Comparison of ENCODE assay signal across 2 cellular contexts in the genomic region with DNA sequence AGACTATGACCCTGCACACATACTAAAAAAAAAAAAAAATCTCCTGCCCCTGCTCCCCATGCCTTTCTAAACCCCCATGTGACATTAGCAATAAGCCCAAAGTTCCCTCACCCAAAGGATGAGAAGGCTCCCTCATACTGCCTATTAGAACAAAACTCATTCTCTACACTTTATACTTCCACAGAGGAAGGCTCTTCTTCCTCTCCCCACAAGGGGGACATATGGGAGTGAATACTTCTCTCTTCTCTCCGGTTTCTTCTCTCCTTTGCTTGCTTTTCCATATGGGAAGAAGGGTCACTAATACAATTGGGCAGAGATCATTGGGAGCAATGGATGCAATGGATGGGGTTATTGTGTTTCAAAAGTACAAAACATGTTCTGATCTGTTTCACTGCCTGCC.
TF ChIP-seq lines count a peak whose summit lies in the region.

No MANE protein-coding gene starts in this region.

TF ChIP-seq in GM23338, 12 proteins besides CTCF, POLR2A, EP300 and RAD21:
- no peak for TF ChIP-seq POLR2AphosphoS5 (IDR thresholded peaks at IDR 0.05; ENCODE audit: low read depth)

TF ChIP-seq in WTC11, 78 proteins besides CTCF, POLR2A, EP300 and RAD21:
- TF ChIP-seq ZNF671 (CRISPR knock-in tag; IDR thresholded peaks at IDR 0.05) = no peak
- no peak for TF ChIP-seq ESRRA (CRISPR knock-in tag; IDR thresholded peaks at IDR 0.05; ENCODE audit: borderline replicate concordance)
- TF ChIP-seq, protein P1, sequence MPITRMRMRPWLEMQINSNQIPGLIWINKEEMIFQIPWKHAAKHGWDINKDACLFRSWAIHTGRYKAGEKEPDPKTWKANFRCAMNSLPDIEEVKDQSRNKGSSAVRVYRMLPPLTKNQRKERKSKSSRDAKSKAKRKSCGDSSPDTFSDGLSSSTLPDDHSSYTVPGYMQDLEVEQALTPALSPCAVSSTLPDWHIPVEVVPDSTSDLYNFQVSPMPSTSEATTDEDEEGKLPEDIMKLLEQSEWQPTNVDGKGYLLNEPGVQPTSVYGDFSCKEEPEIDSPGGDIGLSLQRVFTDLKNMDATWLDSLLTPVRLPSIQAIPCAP (CRISPR knock-in tag; IDR thresholded peaks at IDR 0.05) = no peak
- TF ChIP-seq NR2C2 (CRISPR knock-in tag; IDR thresholded peaks at IDR 0.05) = no peak
- TF ChIP-seq, protein P2, sequence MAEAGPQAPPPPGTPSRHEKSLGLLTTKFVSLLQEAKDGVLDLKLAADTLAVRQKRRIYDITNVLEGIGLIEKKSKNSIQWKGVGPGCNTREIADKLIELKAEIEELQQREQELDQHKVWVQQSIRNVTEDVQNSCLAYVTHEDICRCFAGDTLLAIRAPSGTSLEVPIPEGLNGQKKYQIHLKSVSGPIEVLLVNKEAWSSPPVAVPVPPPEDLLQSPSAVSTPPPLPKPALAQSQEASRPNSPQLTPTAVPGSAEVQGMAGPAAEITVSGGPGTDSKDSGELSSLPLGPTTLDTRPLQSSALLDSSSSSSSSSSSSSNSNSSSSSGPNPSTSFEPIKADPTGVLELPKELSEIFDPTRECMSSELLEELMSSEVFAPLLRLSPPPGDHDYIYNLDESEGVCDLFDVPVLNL (CRISPR knock-in tag; IDR thresholded peaks at IDR 0.05; ENCODE audit: borderline replicate concordance, low read depth) = no peak
- no peak for TF ChIP-seq GABPB1 (CRISPR knock-in tag; IDR thresholded peaks at IDR 0.05)
- TF ChIP-seq, protein P3, sequence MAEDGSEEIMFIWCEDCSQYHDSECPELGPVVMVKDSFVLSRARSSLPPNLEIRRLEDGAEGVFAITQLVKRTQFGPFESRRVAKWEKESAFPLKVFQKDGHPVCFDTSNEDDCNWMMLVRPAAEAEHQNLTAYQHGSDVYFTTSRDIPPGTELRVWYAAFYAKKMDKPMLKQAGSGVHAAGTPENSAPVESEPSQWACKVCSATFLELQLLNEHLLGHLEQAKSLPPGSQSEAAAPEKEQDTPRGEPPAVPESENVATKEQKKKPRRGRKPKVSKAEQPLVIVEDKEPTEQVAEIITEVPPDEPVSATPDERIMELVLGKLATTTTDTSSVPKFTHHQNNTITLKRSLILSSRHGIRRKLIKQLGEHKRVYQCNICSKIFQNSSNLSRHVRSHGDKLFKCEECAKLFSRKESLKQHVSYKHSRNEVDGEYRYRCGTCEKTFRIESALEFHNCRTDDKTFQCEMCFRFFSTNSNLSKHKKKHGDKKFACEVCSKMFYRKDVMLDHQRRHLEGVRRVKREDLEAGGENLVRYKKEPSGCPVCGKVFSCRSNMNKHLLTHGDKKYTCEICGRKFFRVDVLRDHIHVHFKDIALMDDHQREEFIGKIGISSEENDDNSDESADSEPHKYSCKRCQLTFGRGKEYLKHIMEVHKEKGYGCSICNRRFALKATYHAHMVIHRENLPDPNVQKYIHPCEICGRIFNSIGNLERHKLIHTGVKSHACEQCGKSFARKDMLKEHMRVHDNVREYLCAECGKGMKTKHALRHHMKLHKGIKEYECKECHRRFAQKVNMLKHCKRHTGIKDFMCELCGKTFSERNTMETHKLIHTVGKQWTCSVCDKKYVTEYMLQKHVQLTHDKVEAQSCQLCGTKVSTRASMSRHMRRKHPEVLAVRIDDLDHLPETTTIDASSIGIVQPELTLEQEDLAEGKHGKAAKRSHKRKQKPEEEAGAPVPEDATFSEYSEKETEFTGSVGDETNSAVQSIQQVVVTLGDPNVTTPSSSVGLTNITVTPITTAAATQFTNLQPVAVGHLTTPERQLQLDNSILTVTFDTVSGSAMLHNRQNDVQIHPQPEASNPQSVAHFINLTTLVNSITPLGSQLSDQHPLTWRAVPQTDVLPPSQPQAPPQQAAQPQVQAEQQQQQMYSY (CRISPR knock-in tag; IDR thresholded peaks at IDR 0.05) = no peak
- TF ChIP-seq ZNF396 (CRISPR knock-in tag; IDR thresholded peaks at IDR 0.05; ENCODE audit: borderline replicate concordance) = no peak
- TF ChIP-seq, protein P4, sequence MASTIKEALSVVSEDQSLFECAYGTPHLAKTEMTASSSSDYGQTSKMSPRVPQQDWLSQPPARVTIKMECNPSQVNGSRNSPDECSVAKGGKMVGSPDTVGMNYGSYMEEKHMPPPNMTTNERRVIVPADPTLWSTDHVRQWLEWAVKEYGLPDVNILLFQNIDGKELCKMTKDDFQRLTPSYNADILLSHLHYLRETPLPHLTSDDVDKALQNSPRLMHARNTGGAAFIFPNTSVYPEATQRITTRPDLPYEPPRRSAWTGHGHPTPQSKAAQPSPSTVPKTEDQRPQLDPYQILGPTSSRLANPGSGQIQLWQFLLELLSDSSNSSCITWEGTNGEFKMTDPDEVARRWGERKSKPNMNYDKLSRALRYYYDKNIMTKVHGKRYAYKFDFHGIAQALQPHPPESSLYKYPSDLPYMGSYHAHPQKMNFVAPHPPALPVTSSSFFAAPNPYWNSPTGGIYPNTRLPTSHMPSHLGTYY (CRISPR knock-in tag; IDR thresholded peaks at IDR 0.05) = no peak
- no peak for TF ChIP-seq TEAD1 (CRISPR knock-in tag; IDR thresholded peaks at IDR 0.05)
